In genomic region chr3:161915283-161915682, GRCh38 we compare ENCODE assay signal across 12 cellular contexts.
DNase-seq lines count a peak whose midpoint lies in the region; ATAC-seq lines count a peak whose summit lies in the region.
"Had no signal": no experiment of that assay in that cellular context is flagged by ENCODE, and none has a peak within 500 bp of the region (broad histone marks: within the 10 kb centered on the region; RNA-seq: fewer than 3 reads in every experiment).

No MANE protein-coding gene starts in this region.

- ATAC-seq in HG02973 (IDR thresholded peaks at IDR 0.05; ENCODE audit: unreplicated experiment): no peak
- ATAC-seq in GM19455 (IDR thresholded peaks at IDR 0.05; ENCODE audit: unreplicated experiment): no peak
- ATAC-seq: T-cell had no signal

- H3K9ac ChIP-seq in GM23248: no peak overlapping the region

- no peaks in the 10 kb centered on the region for H3K9me3 ChIP-seq in GM23248 (ENCODE audit: low read depth)
- H3K9me3 ChIP-seq in neuron (ENCODE audit: low read length): no peaks in the 10 kb centered on the region

- H3K27ac Mint-ChIP-seq in T-helper 2 cell treated with Interferon-gamma antibody and Interleukin-4, amounts not matched to agents 5 μg/mL and 100 μg/mL, for 36 hours: no peak overlapping the region
- H3K27ac Mint-ChIP-seq: activated naive CD4-positive, alpha-beta T cell treated with anti-CD3 and anti-CD28 coated beads, Interleukin-2, amount 10 ng/mL, durations not matched to agents 7 days and 5 days; stimulated activated naive CD8-positive, alpha-beta T cell treated with anti-CD3 and anti-CD28 coated beads, Interleukin-15, Interleukin-2, amounts not matched to agents 100 ng/mL and 50 ng/mL, for 24 hours; T-cell had no signal

- 46 to 59% methylated on average over 4 of the region's 4 CpGs for WGBS in GM23248 (ENCODE audit: low coverage in 1 of 2, low lambda C conversion rate in 2 of 2, missing lambda C conversion rate in 2 of 2), 2 experiments

- no peak overlapping the region for H3K4me3 Mint-ChIP-seq in T-helper 2 cell treated with Interferon-gamma antibody and Interleukin-4, amounts not matched to agents 5 μg/mL and 100 μg/mL, for 36 hours
- H3K4me3 Mint-ChIP-seq: activated naive CD4-positive, alpha-beta T cell treated with anti-CD3 and anti-CD28 coated beads, Interleukin-2, amount 10 ng/mL, durations not matched to agents 7 days and 5 days; stimulated activated naive CD8-positive, alpha-beta T cell treated with anti-CD3 and anti-CD28 coated beads, Interleukin-15, Interleukin-2, amounts not matched to agents 100 ng/mL and 50 ng/mL, for 24 hours; T-cell had no signal

- no peaks in the 10 kb centered on the region for H3K36me3 ChIP-seq in GM23248 (ENCODE audit: low read depth)
- H3K36me3 ChIP-seq in neuron (ENCODE audit: insufficient read depth, low read length): no peaks in the 10 kb centered on the region
- H3K36me3 ChIP-seq: spleen had no signal

- no peaks in the 10 kb centered on the region for H3K36me3 Mint-ChIP-seq in T-helper 2 cell treated with Interferon-gamma antibody and Interleukin-4, amounts not matched to agents 5 μg/mL and 100 μg/mL, for 36 hours (ENCODE audit: low read depth)
- H3K36me3 Mint-ChIP-seq: activated naive CD4-positive, alpha-beta T cell treated with anti-CD3 and anti-CD28 coated beads, Interleukin-2, amount 10 ng/mL, durations not matched to agents 7 days and 5 days; T-cell had no signal

- peaks cover 14% of the 10 kb centered on the region for H3K9me3 Mint-ChIP-seq in T-helper 2 cell treated with Interferon-gamma antibody and Interleukin-4, amounts not matched to agents 5 μg/mL and 100 μg/mL, for 36 hours

- H3K4me3 ChIP-seq in GM23248: 0 out of 2 replicates have a peak overlapping the region, but pooled peaks have one; percentile 19
- no peak overlapping the region for H3K4me3 ChIP-seq in neuron (ENCODE audit: low read length)
- H3K4me3 ChIP-seq: PC-9, spleen had no signal

- H3K4me1 Mint-ChIP-seq in T-helper 2 cell treated with Interferon-gamma antibody and Interleukin-4, amounts not matched to agents 5 μg/mL and 100 μg/mL, for 36 hours (ENCODE audit: low read depth): no peaks in the 10 kb centered on the region
- H3K4me1 Mint-ChIP-seq: activated naive CD4-positive, alpha-beta T cell treated with anti-CD3 and anti-CD28 coated beads, Interleukin-2, amount 10 ng/mL, durations not matched to agents 7 days and 5 days; T-cell had no signal

- peak overlapping the region; percentile 53 for H3K4me2 ChIP-seq in GM23248 (ENCODE audit: unreplicated experiment)
- H3K4me2 ChIP-seq: PC-9 had no signal

- peak overlapping the region; percentile 54 for H2AFZ ChIP-seq in GM23248
- H2AFZ ChIP-seq in neuron (ENCODE audit: low read depth, low read length): peak overlapping the region; percentile 39
- H2AFZ ChIP-seq: PC-9 had no signal

- peaks cover 10% of the 10 kb centered on the region for H3F3A ChIP-seq in GM23248 (ENCODE audit: insufficient read depth)

- DNase-seq in GM23248: no peak
- DNase-seq in NCI-H2081 (lab: John Stamatoyannopoulos, UW): peak; percentile 9 to 64
- DNase-seq in amniotic epithelial cell (ENCODE audit: low read depth): peak; percentile 11
- no peak for DNase-seq in T-helper 2 cell treated with Interferon-gamma antibody and Interleukin-4, amounts not matched to agents 5 μg/mL and 100 μg/mL, for 36 hours (ENCODE audit: low spot score)
- DNase-seq: activated naive CD4-positive, alpha-beta T cell treated with anti-CD3 and anti-CD28 coated beads, Interleukin-2, amount 10 ng/mL, durations not matched to agents 7 days and 5 days; PC-9; spleen; T-cell had no signal

- H3K9me2 ChIP-seq in GM23248 (ENCODE audit: insufficient read depth): no peaks in the 10 kb centered on the region

- H3K79me2 ChIP-seq in GM23248 (ENCODE audit: insufficient read depth): no peaks in the 10 kb centered on the region

- no peak overlapping the region for H3K27ac ChIP-seq in GM23248
- H3K27ac ChIP-seq: PC-9, spleen had no signal

- no peaks in the 10 kb centered on the region for H4K20me1 ChIP-seq in GM23248 (ENCODE audit: insufficient read depth)

- in situ Hi-C loops in GM23248 (cut with MboI): no loop called here

- no peaks in the 10 kb centered on the region for H3K27me3 Mint-ChIP-seq in T-helper 2 cell treated with Interferon-gamma antibody and Interleukin-4, amounts not matched to agents 5 μg/mL and 100 μg/mL, for 36 hours (ENCODE audit: low read depth)
- H3K27me3 Mint-ChIP-seq: activated naive CD4-positive, alpha-beta T cell treated with anti-CD3 and anti-CD28 coated beads, Interleukin-2, amount 10 ng/mL, durations not matched to agents 7 days and 5 days; stimulated activated naive CD8-positive, alpha-beta T cell treated with anti-CD3 and anti-CD28 coated beads, Interleukin-15, Interleukin-2, amounts not matched to agents 100 ng/mL and 50 ng/mL, for 24 hours; T-cell had no signal

- H3K4me1 ChIP-seq in GM23248 (ENCODE audit: insufficient read depth) (peaks cover 24% of the 10 kb centered on the region), neuron (ENCODE audit: insufficient read depth, low read length) (peaks cover 11% of the 10 kb centered on the region)
- H3K4me1 ChIP-seq: spleen had no signal

- H3K27me3 ChIP-seq in GM23248 (replicated peaks; ENCODE audit: insufficient read depth) (no peaks in the 10 kb centered on the region), neuron (ENCODE audit: insufficient read depth, low read length) (no peaks in the 10 kb centered on the region)
- H3K27me3 ChIP-seq: spleen had no signal

Comparison
In these comparisons a context has a peak if more than half of its experiments do, and no peak if none do; other contexts are left out.
1. DNase-seq: peak in NCI-H2081 (2 of 2) and amniotic epithelial cell (single experiment); none in GM23248 (single experiment) and T-helper 2 cell treated with Interferon-gamma antibody and Interleukin-4, amounts not matched to agents 5 μg/mL and 100 μg/mL, for 36 hours (single experiment).